Comparison of ENCODE assay signal across 29 cellular contexts in the genomic region with DNA sequence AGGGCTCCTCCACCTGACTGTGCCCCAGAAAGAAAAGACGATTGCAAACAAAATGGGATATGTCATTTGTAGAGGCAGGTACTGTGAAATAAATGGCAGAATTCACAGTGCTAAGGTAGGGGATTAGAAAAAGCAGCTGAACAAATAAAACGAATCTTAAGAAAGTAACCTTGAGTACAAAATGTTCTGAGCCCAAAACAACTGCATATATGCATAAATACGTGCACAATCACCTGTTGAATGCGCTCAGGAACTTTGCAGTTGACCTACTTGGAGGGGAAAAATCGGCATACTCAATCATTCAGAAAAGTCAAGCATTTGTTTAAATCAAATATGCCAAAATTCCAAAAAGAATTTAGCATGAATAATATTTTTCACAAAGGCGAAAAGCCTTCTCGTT.
"Had no signal": no experiment of that assay in that cellular context is flagged by ENCODE, and none has a peak within 500 bp of the region (broad histone marks: within the 10 kb centered on the region; RNA-seq: fewer than 3 reads in every experiment).

No MANE protein-coding gene starts in this region.

- H3K27ac ChIP-seq: stomach, suprapubic skin, testis, thoracic aorta, thyroid gland, tibial artery, tibial nerve, transverse colon, upper lobe of left lung, upper lobe of right lung, uterus, vagina had no signal

- ATAC-seq: stimulated activated effector memory CD8-positive, alpha-beta T cell treated with anti-CD3 and anti-CD28 coated beads, Interleukin-12 subunit alpha, Interleukin-12 subunit beta, amount 100 ng/mL, for 72 hours; stimulated activated memory B cell treated with anti-CD40 and anti-IgM and Interleukin-4, amounts not matched to agents 10 μg/mL and 1 μg/mL and 100 μg/mL, for 72 hours; stimulated activated naive B cell treated with anti-CD40 and anti-IgM and Interleukin-4, amounts not matched to agents 10 μg/mL and 1 μg/mL and 100 μg/mL, for 72 hours; stimulated activated naive CD8-positive, alpha-beta T cell treated with anti-CD3 and anti-CD28 coated beads, Interleukin-15, amount 100 ng/mL, for 72 hours; stimulated activated naive CD8-positive, alpha-beta T cell treated with anti-CD3 and anti-CD28 coated beads, Interleukin-15, Interleukin-2, amounts not matched to agents 100 U/mL and 50 U/mL, for 24 hours; upper lobe of right lung had no signal

- H3K4me3 Mint-ChIP-seq: stimulated activated effector memory CD8-positive, alpha-beta T cell treated with anti-CD3 and anti-CD28 coated beads, Interleukin-12 subunit alpha, Interleukin-12 subunit beta, amount 100 ng/mL, for 72 hours; stimulated activated memory B cell treated with anti-CD40 and anti-IgM and Interleukin-4, amounts not matched to agents 10 μg/mL and 1 μg/mL and 100 μg/mL, for 72 hours; stimulated activated naive B cell treated with anti-CD40 and anti-IgM and Interleukin-4, amounts not matched to agents 10 μg/mL and 1 μg/mL and 100 μg/mL, for 72 hours; stimulated activated naive CD8-positive, alpha-beta T cell treated with anti-CD3 and anti-CD28 coated beads, Interleukin-15, amount 100 ng/mL, for 72 hours; stimulated activated naive CD8-positive, alpha-beta T cell treated with anti-CD3 and anti-CD28 coated beads, Interleukin-15, Interleukin-2, amounts not matched to agents 100 ng/mL and 50 ng/mL, for 24 hours; type B pancreatic cell had no signal

- H3K4me1 Mint-ChIP-seq: stimulated activated effector memory CD8-positive, alpha-beta T cell treated with anti-CD3 and anti-CD28 coated beads, Interleukin-12 subunit alpha, Interleukin-12 subunit beta, amount 100 ng/mL, for 72 hours; stimulated activated memory B cell treated with anti-CD40 and anti-IgM and Interleukin-4, amounts not matched to agents 10 μg/mL and 1 μg/mL and 100 μg/mL, for 72 hours; stimulated activated naive B cell treated with anti-CD40 and anti-IgM and Interleukin-4, amounts not matched to agents 10 μg/mL and 1 μg/mL and 100 μg/mL, for 72 hours; stimulated activated naive CD8-positive, alpha-beta T cell treated with anti-CD3 and anti-CD28 coated beads, Interleukin-15, amount 100 ng/mL, for 72 hours had no signal

- H3K36me3 Mint-ChIP-seq: stimulated activated effector memory CD8-positive, alpha-beta T cell treated with anti-CD3 and anti-CD28 coated beads, Interleukin-12 subunit alpha, Interleukin-12 subunit beta, amount 100 ng/mL, for 72 hours; stimulated activated memory B cell treated with anti-CD40 and anti-IgM and Interleukin-4, amounts not matched to agents 10 μg/mL and 1 μg/mL and 100 μg/mL, for 72 hours; stimulated activated naive B cell treated with anti-CD40 and anti-IgM and Interleukin-4, amounts not matched to agents 10 μg/mL and 1 μg/mL and 100 μg/mL, for 72 hours; type B pancreatic cell had no signal

- H3K27me3 Mint-ChIP-seq: stimulated activated memory B cell treated with anti-CD40 and anti-IgM and Interleukin-4, amounts not matched to agents 10 μg/mL and 1 μg/mL and 100 μg/mL, for 72 hours; stimulated activated naive B cell treated with anti-CD40 and anti-IgM and Interleukin-4, amounts not matched to agents 10 μg/mL and 1 μg/mL and 100 μg/mL, for 72 hours; stimulated activated naive CD8-positive, alpha-beta T cell treated with anti-CD3 and anti-CD28 coated beads, Interleukin-15, amount 100 ng/mL, for 72 hours; stimulated activated naive CD8-positive, alpha-beta T cell treated with anti-CD3 and anti-CD28 coated beads, Interleukin-15, Interleukin-2, amounts not matched to agents 100 ng/mL and 50 ng/mL, for 24 hours; type B pancreatic cell had no signal

- H3K27ac Mint-ChIP-seq: stimulated activated effector memory CD8-positive, alpha-beta T cell treated with anti-CD3 and anti-CD28 coated beads, Interleukin-12 subunit alpha, Interleukin-12 subunit beta, amount 100 ng/mL, for 72 hours; stimulated activated memory B cell treated with anti-CD40 and anti-IgM and Interleukin-4, amounts not matched to agents 10 μg/mL and 1 μg/mL and 100 μg/mL, for 72 hours; stimulated activated naive B cell treated with anti-CD40 and anti-IgM and Interleukin-4, amounts not matched to agents 10 μg/mL and 1 μg/mL and 100 μg/mL, for 72 hours; stimulated activated naive CD8-positive, alpha-beta T cell treated with anti-CD3 and anti-CD28 coated beads, Interleukin-15, Interleukin-2, amounts not matched to agents 100 ng/mL and 50 ng/mL, for 24 hours; type B pancreatic cell had no signal

- H3K9me3 Mint-ChIP-seq: stimulated activated memory B cell treated with anti-CD40 and anti-IgM and Interleukin-4, amounts not matched to agents 10 μg/mL and 1 μg/mL and 100 μg/mL, for 72 hours; stimulated activated naive B cell treated with anti-CD40 and anti-IgM and Interleukin-4, amounts not matched to agents 10 μg/mL and 1 μg/mL and 100 μg/mL, for 72 hours; type B pancreatic cell had no signal

- H3K4me1 ChIP-seq: stomach, suprapubic skin, thyroid gland, tibial artery, upper lobe of left lung, upper lobe of right lung, uterus, vagina had no signal

- DNase-seq: stimulated activated CD4-positive, alpha-beta T cell treated with anti-CD3 and anti-CD28 coated beads, Interleukin-2, amount 100 ng/mL, for 48 hours; stimulated activated CD4-positive, alpha-beta T cell treated with anti-CD3 and anti-CD28 coated beads, Interleukin-4, amount 100 ng/mL, for 1 hour; stimulated activated CD4-positive, alpha-beta T cell treated with anti-CD3 and anti-CD28 coated beads, Interleukin-4, amount 100 ng/mL, for 24 hours; stimulated activated CD4-positive, alpha-beta T cell treated with anti-CD3 and anti-CD28 coated beads, Interleukin-4, amount 100 ng/mL, for 4 hours; stimulated activated CD8-positive, alpha-beta memory T cell treated with anti-CD3 and anti-CD28 coated beads, Interleukin-4, amount 100 ng/mL, for 48 hours; stimulated activated naive B cell treated with anti-CD40 and anti-IgM and Interleukin-4, amounts not matched to agents 10 μg/mL and 1 μg/mL and 100 μg/mL, for 72 hours; stimulated activated naive CD4-positive, alpha-beta T cell; stimulated activated naive CD4-positive, alpha-beta T cell treated with Interleukin-2 at 50 U/mL for 16 hours; stimulated activated naive CD8-positive, alpha-beta T cell treated with anti-CD3 and anti-CD28 coated beads, Interleukin-15, amount 100 ng/mL, for 72 hours; stimulated activated naive CD8-positive, alpha-beta T cell treated with anti-CD3 and anti-CD28 coated beads, Interleukin-15, Interleukin-2, amounts not matched to agents 100 U/mL and 50 U/mL, for 24 hours; stomach; substantia nigra; testis; thyroid gland; tibial artery; transverse colon; trophoblast cell; upper lobe of left lung; upper lobe of right lung; uterus had no signal

- FAIRE-seq: urothelium cell line had no signal

- H3K36me3 ChIP-seq: stomach, suprapubic skin, thoracic aorta, thyroid gland, tibial artery, tibial nerve, transverse colon, upper lobe of left lung, upper lobe of right lung, uterus, vagina had no signal

- H3K4me3 ChIP-seq: stomach, suprapubic skin, testis, thoracic aorta, thyroid gland, tibial artery, tibial nerve, transverse colon, upper lobe of left lung, upper lobe of right lung, uterus, vagina had no signal

- H3K9me3 ChIP-seq: stomach, suprapubic skin, testis, thoracic aorta, thyroid gland, tibial artery, tibial nerve, transverse colon, upper lobe of left lung, upper lobe of right lung, uterus, vagina had no signal

- H3K27me3 ChIP-seq: stomach, suprapubic skin, testis, thyroid gland, tibial artery, tibial nerve, transverse colon, upper lobe of left lung, upper lobe of right lung, uterus, vagina had no signal
